In genomic region chr16:56190903-56191806, GRCh38 we compare ENCODE assay signal across 8 cellular contexts. TPM values are rescaled to one million over a fixed set of nuclear protein-coding genes. Genes with fewer than 3 reads are reported as not detected.
DNase-seq lines count a peak whose midpoint lies in the region; ATAC-seq and TF ChIP-seq lines count a peak whose summit lies in the region.

TSS of gene GNAO1 (plus strand) at chr16:56191489. CDS start at chr16:56192236, 747 bp downstream.

- CTCF ChIA-PET in activated CD8-positive, alpha-beta T cell treated with anti-CD3 and anti-CD28 coated beads for 36 hours (lab: Charles Lee), result no interaction called here

- H3K27me3 Mint-ChIP-seq in activated CD8-positive, alpha-beta T cell treated with anti-CD3 and anti-CD28 coated beads for 36 hours, result peaks cover 70% of the 10 kb centered on the region

- POLR2A ChIA-PET in activated CD8-positive, alpha-beta T cell treated with anti-CD3 and anti-CD28 coated beads for 36 hours (lab: Charles Lee), result interaction anchor here (1.6 kb wide), 1 partner anchor 8 kb away, joined by 5 read pairs; no protein-coding TSS in a partner anchor

- peak within 1 kb of the TSS; percentile 69 for H3K4me3 Mint-ChIP-seq in activated CD8-positive, alpha-beta T cell treated with anti-CD3 and anti-CD28 coated beads for 36 hours

- TF ChIP-seq CTCF in AG10803 (conservative IDR thresholded peaks at IDR 0.05; ENCODE audit: low read length) (no peak), lower lobe of right lung (IDR thresholded peaks at IDR 0.05) (no peak)
- no peak for TF ChIP-seq CTCF in activated CD8-positive, alpha-beta T cell treated with anti-CD3 and anti-CD28 coated beads for 36 hours (IDR thresholded peaks at IDR 0.05)

- no peaks in the 10 kb centered on the region for H3K9me3 ChIP-seq in effector memory CD4-positive, alpha-beta T cell (ENCODE audit: control insufficient read depth, low read length)
- H3K9me3 ChIP-seq in lower lobe of right lung, result no peaks in the 10 kb centered on the region

- no peaks in the 10 kb centered on the region for H3K36me3 ChIP-seq in effector memory CD4-positive, alpha-beta T cell (ENCODE audit: control insufficient read depth, insufficient read depth, low read length)
- H3K36me3 ChIP-seq in lower lobe of right lung, result no peaks in the 10 kb centered on the region

- peak; percentile 32 for DNase-seq in AG10803 (ENCODE audit: low read depth)
- peak; percentile 21 for DNase-seq in NCI-H2196 treated with DMSO at 0.1 percent for 48 hours (lab: John Stamatoyannopoulos, UW; ENCODE audit: unreplicated experiment)
- DNase-seq in activated CD8-positive, alpha-beta T cell treated with anti-CD3 and anti-CD28 coated beads for 36 hours, result peak; percentile 56
- peak; percentile 55 to 65 (median 61) for DNase-seq in effector memory CD4-positive, alpha-beta T cell
- peak; percentile 51 for DNase-seq in lower lobe of right lung
- peak in 2 of 3 donors; percentile 7 to 42 for DNase-seq in stimulated activated CD4-positive, alpha-beta T cell treated with anti-CD3 and anti-CD28 coated beads, TNF-alpha, amount 100 ng/mL, for 48 hours (ENCODE audit: low read depth in 3 of 3)

- peaks cover 27% of the 10 kb centered on the region for H3K4me1 ChIP-seq in effector memory CD4-positive, alpha-beta T cell (ENCODE audit: control insufficient read depth, insufficient read depth, low read length, poor library complexity, severe bottlenecking)
- peaks cover 17% of the 10 kb centered on the region for H3K4me1 ChIP-seq in lower lobe of right lung

- ATAC-seq in GM19438 (IDR thresholded peaks at IDR 0.05; ENCODE audit: low read depth, unreplicated experiment), result peak; percentile 64
- ATAC-seq in activated CD8-positive, alpha-beta T cell treated with anti-CD3 and anti-CD28 coated beads for 36 hours, result peak; percentile 79
- ATAC-seq in lower lobe of right lung, result peak; percentile 89 to 92
- no peak for ATAC-seq in HG03045 (IDR thresholded peaks at IDR 0.05; ENCODE audit: unreplicated experiment)

- no peaks in the 10 kb centered on the region for H3K9me3 Mint-ChIP-seq in activated CD8-positive, alpha-beta T cell treated with anti-CD3 and anti-CD28 coated beads for 36 hours

- peak within 1 kb of the TSS; percentile 40 for H3K27ac ChIP-seq in effector memory CD4-positive, alpha-beta T cell (ENCODE audit: insufficient read depth, low read length, poor library complexity, severe bottlenecking)
- no peak within 1 kb of the TSS for H3K27ac ChIP-seq in lower lobe of right lung

- H3K36me3 Mint-ChIP-seq in activated CD8-positive, alpha-beta T cell treated with anti-CD3 and anti-CD28 coated beads for 36 hours (ENCODE audit: low read depth), result no peaks in the 10 kb centered on the region

- H3K4me3 ChIP-seq in AG10803 (ENCODE audit: low read length) (peak within 1 kb of the TSS; percentile 42), lower lobe of right lung (peak within 1 kb of the TSS; percentile 63)
- peak within 1 kb of the TSS; percentile 79 for H3K4me3 ChIP-seq in effector memory CD4-positive, alpha-beta T cell (ENCODE audit: insufficient read depth, low read depth, low read length, poor library complexity, severe bottlenecking)

- no peak within 1 kb of the TSS for H3K27ac Mint-ChIP-seq in activated CD8-positive, alpha-beta T cell treated with anti-CD3 and anti-CD28 coated beads for 36 hours

- H3K4me1 Mint-ChIP-seq in activated CD8-positive, alpha-beta T cell treated with anti-CD3 and anti-CD28 coated beads for 36 hours (ENCODE audit: low read depth), result peaks cover 30% of the 10 kb centered on the region

- peaks cover 5% of the 10 kb centered on the region for H3K27me3 ChIP-seq in effector memory CD4-positive, alpha-beta T cell (replicated peaks; ENCODE audit: control insufficient read depth, insufficient read depth, low read length, poor library complexity, severe bottlenecking)
- H3K27me3 ChIP-seq in lower lobe of right lung (ENCODE audit: low read depth), result peaks cover 61% of the 10 kb centered on the region

- intact Hi-C loops in activated CD8-positive, alpha-beta T cell treated with anti-CD3 and anti-CD28 coated beads for 36 hours (cut with micrococcal nuclease), result loop anchor here (10.0 kb wide), 2 partner anchors 146 to 436 kb away; no protein-coding TSS in a partner anchor
- intact Hi-C loops in lower lobe of right lung (cut with DNase I), result no loop called here

RNA-seq across cellular contexts. Expression of gene GNAO1, which starts in this region (rescaled TPM):
- total RNA-seq in activated CD8-positive, alpha-beta T cell treated with anti-CD3 and anti-CD28 coated beads for 36 hours, result 1 to 10 TPM; 2.3 to 2.4 TPM
- 1.8 TPM for total RNA-seq in lower lobe of right lung
